1 cellular context compared by ENCODE assay signal in genomic region chr1:43885311-43885801, GRCh38.
TF ChIP-seq lines count a peak whose summit lies in the region.

No MANE protein-coding gene starts in this region.

TF ChIP-seq in HEK293, 187 proteins besides CTCF, POLR2A, EP300 and RAD21 (continued from another document and continues in another):
- TF ChIP-seq ZNF580 (tag by site-specific recombination; IDR thresholded peaks at IDR 0.05) (no peak), ZNF148 (tag by site-specific recombination; IDR thresholded peaks at IDR 0.05; ENCODE audit: borderline replicate concordance) (no peak), ZNF747 (tag by site-specific recombination; IDR thresholded peaks at IDR 0.05) (no peak), HOXD13 (CRISPR knock-in tag; IDR thresholded peaks at IDR 0.05; ENCODE audit: borderline replicate concordance) (no peak), ZBTB48 (tag by site-specific recombination; IDR thresholded peaks at IDR 0.05) (0 out of 2 replicates have a peak, but pooled peaks have one; percentile 15), ZNF830 (tag by site-specific recombination; IDR thresholded peaks at IDR 0.05; ENCODE audit: low read depth) (no peak), WT1 (tag by site-specific recombination; IDR thresholded peaks at IDR 0.05) (no peak), ZNF398 (tag by site-specific recombination; IDR thresholded peaks at IDR 0.05) (peak; percentile 68), OSR2 (tag by site-specific recombination; IDR thresholded peaks at IDR 0.05) (peak; percentile 45), KLF17 (tag by site-specific recombination; IDR thresholded peaks at IDR 0.05) (peak; percentile 73; the same call in 1 of the 2 replicates), KLF8 (tag by site-specific recombination; IDR thresholded peaks at IDR 0.05) (no peak), ZNF335 (tag by site-specific recombination; conservative IDR thresholded peaks at IDR 0.05) (peak; percentile 84), ZNF639 (tag by site-specific recombination; IDR thresholded peaks at IDR 0.05) (no peak), ZNF518A (tag by site-specific recombination; conservative IDR thresholded peaks at IDR 0.05; ENCODE audit: low read depth) (peak; percentile 50; the same call in 1 of the 2 replicates), ZNF211 (tag by site-specific recombination; IDR thresholded peaks at IDR 0.05; ENCODE audit: low read depth) (no peak), ZNF26 (tag by site-specific recombination; IDR thresholded peaks at IDR 0.05) (no peak), PATZ1 (tag by site-specific recombination; IDR thresholded peaks at IDR 0.05) (peak; percentile 88), IKZF3 (tag by site-specific recombination; IDR thresholded peaks at IDR 0.05) (peak; percentile 78), ZNF350 (tag by site-specific recombination; IDR thresholded peaks at IDR 0.05) (no peak), HOXC10 (CRISPR knock-in tag; IDR thresholded peaks at IDR 0.05) (no peak), KLF16 (tag by site-specific recombination; IDR thresholded peaks at IDR 0.05) (peak; percentile 71), ZNF513 (tag by site-specific recombination; IDR thresholded peaks at IDR 0.05) (no peak), ZNF791 (tag by site-specific recombination; IDR thresholded peaks at IDR 0.05) (no peak), ZNF426 (tag by site-specific recombination; IDR thresholded peaks at IDR 0.05) (no peak), ZNF266 (tag by site-specific recombination; IDR thresholded peaks at IDR 0.05; ENCODE audit: low read depth) (no peak), ZNF623 (tag by site-specific recombination; IDR thresholded peaks at IDR 0.05) (no peak), ZNF10 (tag by site-specific recombination; IDR thresholded peaks at IDR 0.05) (0 out of 2 replicates have a peak, but pooled peaks have one; percentile 74), ZNF626 (tag by site-specific recombination; IDR thresholded peaks at IDR 0.05) (no peak), GLIS2 (tag by site-specific recombination; IDR thresholded peaks at IDR 0.05) (peak; percentile 73; the same call in 1 of the 2 replicates), ZNF521 (tag by site-specific recombination; IDR thresholded peaks at IDR 0.05) (no peak), ZSCAN30 (tag by site-specific recombination; IDR thresholded peaks at IDR 0.05) (peak; percentile 59; the same call in 1 of the 2 replicates), ZNF2 (tag by site-specific recombination; IDR thresholded peaks at IDR 0.05) (peak; percentile 48; the same call in 1 of the 2 replicates), ZIC2 (tag by site-specific recombination; IDR thresholded peaks at IDR 0.05) (peak; percentile 73), ZNF18 (tag by site-specific recombination; IDR thresholded peaks at IDR 0.05) (no peak)
